In the genomic region with DNA sequence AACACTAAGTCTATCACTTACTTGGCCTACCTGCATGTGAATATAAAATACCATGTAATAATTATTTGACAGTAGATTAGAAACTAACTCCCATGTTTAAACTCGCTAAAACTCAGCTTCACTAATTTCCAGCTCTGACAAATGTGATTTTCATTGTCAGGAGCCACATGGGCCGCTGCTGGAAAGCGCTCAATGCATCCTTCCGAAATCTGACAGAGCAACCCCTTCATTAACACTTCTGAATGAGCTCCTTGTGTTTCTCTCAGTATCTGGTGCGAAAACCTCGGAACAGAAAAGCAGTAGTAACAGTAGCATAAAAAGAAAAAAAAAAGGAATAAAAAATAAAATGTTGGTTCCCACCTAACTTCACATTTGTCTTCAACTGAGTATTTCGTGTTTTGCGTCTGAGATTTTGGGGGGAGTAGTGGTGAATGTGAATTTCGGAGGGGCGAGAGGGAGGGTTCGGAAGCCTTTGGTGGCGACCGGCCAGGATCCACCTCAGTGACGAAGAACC, we compare ENCODE assay signal across 8 cellular contexts. TPM values are rescaled to one million over a fixed set of nuclear protein-coding genes. Genes with fewer than 3 reads are reported as not detected.
DNase-seq lines count a peak whose midpoint lies in the region; ATAC-seq and TF ChIP-seq lines count a peak whose summit lies in the region.

No MANE protein-coding gene starts in this region.

- H3K36me3 Mint-ChIP-seq in activated CD4-positive, alpha-beta T cell treated with anti-CD3 and anti-CD28 coated beads for 36 hours (ENCODE audit: low read depth): peaks cover 22% of the 10 kb centered on the region
- H3K36me3 Mint-ChIP-seq in activated B cell treated with CpG ODN at 0.5 μM for 24 hours (ENCODE audit: low read depth) (peaks cover 29% of the 10 kb centered on the region), glutamatergic neuron (ENCODE audit: unreplicated experiment) (peaks cover 5% of the 10 kb centered on the region)

- no peaks in the 10 kb centered on the region for H3K27me3 Mint-ChIP-seq in activated CD4-positive, alpha-beta T cell treated with anti-CD3 and anti-CD28 coated beads for 36 hours
- H3K27me3 Mint-ChIP-seq in activated B cell treated with CpG ODN at 0.5 μM for 24 hours (no peaks in the 10 kb centered on the region), glutamatergic neuron (ENCODE audit: unreplicated experiment) (peaks cover 8% of the 10 kb centered on the region)

- ATAC-seq in activated CD4-positive, alpha-beta T cell treated with anti-CD3 and anti-CD28 coated beads for 36 hours: no peak
- ATAC-seq in activated B cell treated with CpG ODN at 0.5 μM for 24 hours (ENCODE audit: low read depth) (no peak), HG03097 (IDR thresholded peaks at IDR 0.05; ENCODE audit: low FRiP score, unreplicated experiment) (no peak)

- peaks cover 25% of the 10 kb centered on the region for H3K4me1 Mint-ChIP-seq in activated CD4-positive, alpha-beta T cell treated with anti-CD3 and anti-CD28 coated beads for 36 hours
- H3K4me1 Mint-ChIP-seq in activated B cell treated with CpG ODN at 0.5 μM for 24 hours (peaks cover 25% of the 10 kb centered on the region), glutamatergic neuron (ENCODE audit: low read depth, unreplicated experiment) (peaks cover 9% of the 10 kb centered on the region)

- no peaks in the 10 kb centered on the region for H3K9me3 Mint-ChIP-seq in activated CD4-positive, alpha-beta T cell treated with anti-CD3 and anti-CD28 coated beads for 36 hours (ENCODE audit: low read depth)
- H3K9me3 Mint-ChIP-seq in activated B cell treated with CpG ODN at 0.5 μM for 24 hours (no peaks in the 10 kb centered on the region), glutamatergic neuron (ENCODE audit: unreplicated experiment) (peaks cover 9% of the 10 kb centered on the region)

- TF ChIP-seq CTCF in activated B cell treated with CpG ODN at 0.5 μM for 24 hours (IDR thresholded peaks at IDR 0.05) (no peak), glutamatergic neuron (IDR thresholded peaks at IDR 0.05; ENCODE audit: partially characterized antibody, unreplicated experiment) (no peak), retinal pigment epithelial cell (conservative IDR thresholded peaks at IDR 0.05; ENCODE audit: low read depth, low read length) (no peak)

- CTCF ChIA-PET in activated CD4-positive, alpha-beta T cell treated with anti-CD3 and anti-CD28 coated beads for 36 hours (lab: Charles Lee): interaction anchor here (1.1 to 1.2 kb wide), 2 partner anchors 12 to 50 kb away, joined by 3 read pairs; no protein-coding TSS in a partner anchor
- CTCF ChIA-PET in activated B cell treated with CpG ODN at 0.5 μM for 24 hours (lab: Charles Lee): no interaction called here

- DNase-seq in activated CD4-positive, alpha-beta T cell treated with anti-CD3 and anti-CD28 coated beads for 36 hours: no peak
- DNase-seq in activated CD4-positive, alpha-beta T cell treated with anti-CD3 and anti-CD28 coated beads, Interleukin-2, amount 50 U/mL, for 48 hours: no peak
- no peak for DNase-seq in activated B cell treated with CpG ODN at 0.5 μM for 24 hours
- no peak for DNase-seq in glutamatergic neuron
- DNase-seq in retinal pigment epithelial cell (ENCODE audit: low read depth): no peak
- DNase-seq in germinal center (ENCODE audit: low spot score): no peak
- DNase-seq in HCEC 1CT: no peak

- peak overlapping the region; percentile 96 for H3K27ac Mint-ChIP-seq in activated CD4-positive, alpha-beta T cell treated with anti-CD3 and anti-CD28 coated beads for 36 hours
- H3K27ac Mint-ChIP-seq in activated B cell treated with CpG ODN at 0.5 μM for 24 hours (peak overlapping the region; percentile 95), glutamatergic neuron (ENCODE audit: unreplicated experiment) (peak overlapping the region; percentile 98)

- H3K4me3 ChIP-seq in retinal pigment epithelial cell (ENCODE audit: low read length): peak overlapping the region; percentile 82

- POLR2A ChIA-PET in activated CD4-positive, alpha-beta T cell treated with anti-CD3 and anti-CD28 coated beads for 36 hours (lab: Charles Lee): no interaction called here
- POLR2A ChIA-PET in activated B cell treated with CpG ODN at 0.5 μM for 24 hours (lab: Charles Lee): interaction anchor here (1.3 to 2.7 kb wide), 2 partner anchors 74 to 263 kb away, joined by 4 to 15 read pairs; a partner anchor contains a TSS

- peak overlapping the region; percentile 99 for H3K4me3 Mint-ChIP-seq in activated CD4-positive, alpha-beta T cell treated with anti-CD3 and anti-CD28 coated beads for 36 hours
- H3K4me3 Mint-ChIP-seq in activated B cell treated with CpG ODN at 0.5 μM for 24 hours (peak overlapping the region; percentile 94), glutamatergic neuron (ENCODE audit: unreplicated experiment) (peak overlapping the region; percentile 100)

- intact Hi-C loops in activated CD4-positive, alpha-beta T cell treated with anti-CD3 and anti-CD28 coated beads for 36 hours (cut with DNase I, micrococcal nuclease): loop anchor here (1.0 to 5.0 kb wide), 17 partner anchors 22 to 1794 kb away; a partner anchor contains a TSS
- intact Hi-C loops in activated B cell treated with CpG ODN at 0.5 μM for 24 hours (cut with micrococcal nuclease): loop anchor here (1.0 to 10.0 kb wide), 11 partner anchors 22 to 1047 kb away; a partner anchor contains a TSS

RNA-seq across cellular contexts. Expression of a gene that starts 0.7 kb away (rescaled TPM):
- total RNA-seq in activated CD4-positive, alpha-beta T cell treated with anti-CD3 and anti-CD28 coated beads for 36 hours: 100 to 1,000 TPM in 1 of 2 experiments, 10 to 100 TPM in 1; 94.8 to 138 TPM
- total RNA-seq in activated B cell treated with CpG ODN at 0.5 μM for 24 hours: 73.3 and 81.7 TPM in 2 replicates
- 144 TPM for total RNA-seq in glutamatergic neuron (ENCODE audit: unreplicated experiment)

RNA-seq across cellular contexts. Expression of a gene that starts 47.4 kb away (rescaled TPM):
- under 1 TPM in 1 of 2 experiments, not detected in 1; 0.14 TPM for total RNA-seq in activated CD4-positive, alpha-beta T cell treated with anti-CD3 and anti-CD28 coated beads for 36 hours
- total RNA-seq in activated B cell treated with CpG ODN at 0.5 μM for 24 hours (not detected in 2 replicates), glutamatergic neuron (ENCODE audit: unreplicated experiment) (7.0 TPM)

RNA-seq across cellular contexts. Expression of a gene that starts 55.2 kb away (rescaled TPM):
- under 1 TPM in 1 of 2 experiments, not detected in 1; 0.11 TPM for total RNA-seq in activated CD4-positive, alpha-beta T cell treated with anti-CD3 and anti-CD28 coated beads for 36 hours
- 0.16 TPM in 1 of 2 replicates, not detected in the other for total RNA-seq in activated B cell treated with CpG ODN at 0.5 μM for 24 hours
- not detected for total RNA-seq in glutamatergic neuron (ENCODE audit: unreplicated experiment)
